25 cellular contexts compared by ENCODE assay signal in genomic region chr2:172909454-172909853, GRCh38.
A peak's percentile ranks its signal among the peaks of the same experiment; 100 is the strongest.
DNase-seq lines count a peak whose midpoint lies in the region; ATAC-seq and TF ChIP-seq lines count a peak whose summit lies in the region.
"Had no signal": no experiment of that assay in that cellular context is flagged by ENCODE, and none has a peak within 500 bp of the region (broad histone marks: within the 10 kb centered on the region; RNA-seq: fewer than 3 reads in every experiment).

No MANE protein-coding gene starts in this region.

- no peaks in the 10 kb centered on the region for H3K27me3 Mint-ChIP-seq in activated T-cell treated with anti-CD3 and anti-CD28 coated beads, Interleukin-2, amount 50 U/mL, for 72 hours (ENCODE audit: low read depth)
- H3K27me3 Mint-ChIP-seq in activated T-cell treated with anti-CD3 and anti-CD28 coated beads, Interleukin-2, amount 50 U/mL, for 24 hours, result no peaks in the 10 kb centered on the region
- H3K27me3 Mint-ChIP-seq: T-cell had no signal

- no peaks in the 10 kb centered on the region for H3K27me3 ChIP-seq in WERI-Rb-1 (ENCODE audit: insufficient read depth, low read depth, severe bottlenecking)
- H3K27me3 ChIP-seq: BLaER1 treated with 17β-estradiol and CSF1 and Interleukin-3, amounts not matched to agents 10 nM and 100 nM; Peyer's patch had no signal

- no peak overlapping the region for H3K4me3 ChIP-seq in WERI-Rb-1 (ENCODE audit: low read depth, low read length)
- H3K4me3 ChIP-seq: BLaER1 treated with 17β-estradiol and CSF1 and Interleukin-3, amounts not matched to agents 10 nM and 100 nM; Peyer's patch had no signal

- H3K9me3 ChIP-seq in WERI-Rb-1 (ENCODE audit: severe bottlenecking), result no peaks in the 10 kb centered on the region
- H3K9me3 ChIP-seq: Caco-2, Peyer's patch had no signal

- H3K27ac ChIP-seq in WERI-Rb-1, result no peak overlapping the region
- H3K27ac ChIP-seq: 22Rv1; BLaER1 treated with 17β-estradiol and CSF1 and Interleukin-3, amounts not matched to agents 10 nM and 100 nM; Peyer's patch had no signal

- no peak for TF ChIP-seq CTCF in WERI-Rb-1 (IDR thresholded peaks at IDR 0.05; ENCODE audit: low read depth, low read length)

- no peaks in the 10 kb centered on the region for H3K9me3 Mint-ChIP-seq in activated T-cell treated with anti-CD3 and anti-CD28 coated beads, Interleukin-2, amount 50 U/mL, for 72 hours
- no peaks in the 10 kb centered on the region for H3K9me3 Mint-ChIP-seq in activated T-cell treated with anti-CD3 and anti-CD28 coated beads, Interleukin-2, amount 50 U/mL, for 24 hours
- H3K9me3 Mint-ChIP-seq in stimulated activated effector memory CD8-positive, alpha-beta T cell treated with anti-CD3 and anti-CD28 coated beads, Interleukin-12 subunit alpha, Interleukin-12 subunit beta, amount 100 ng/mL, for 72 hours, result no peaks in the 10 kb centered on the region
- H3K9me3 Mint-ChIP-seq: CD4-positive, alpha-beta memory T cell; T-cell had no signal

- H3K4me3 Mint-ChIP-seq in activated T-cell treated with anti-CD3 and anti-CD28 coated beads, Interleukin-2, amount 50 U/mL, for 72 hours, result no peak overlapping the region
- H3K4me3 Mint-ChIP-seq in activated T-cell treated with anti-CD3 and anti-CD28 coated beads, Interleukin-2, amount 50 U/mL, for 24 hours, result no peak overlapping the region
- no peak overlapping the region for H3K4me3 Mint-ChIP-seq in stimulated activated effector memory CD8-positive, alpha-beta T cell treated with anti-CD3 and anti-CD28 coated beads, Interleukin-12 subunit alpha, Interleukin-12 subunit beta, amount 100 ng/mL, for 72 hours
- H3K4me3 Mint-ChIP-seq: CD4-positive, alpha-beta memory T cell; T-cell had no signal

- ATAC-seq in activated T-cell treated with anti-CD3 and anti-CD28 coated beads, Interleukin-2, amount 50 U/mL, for 72 hours (replicated peaks in 1 of 2), result peak; percentile 20 to 51
- ATAC-seq in GM19023 (IDR thresholded peaks at IDR 0.05; ENCODE audit: unreplicated experiment), result peak; percentile 84
- ATAC-seq in HG02870 (IDR thresholded peaks at IDR 0.05; ENCODE audit: unreplicated experiment), result peak; percentile 63
- ATAC-seq in stimulated activated effector memory CD8-positive, alpha-beta T cell treated with anti-CD3 and anti-CD28 coated beads, Interleukin-12 subunit alpha, Interleukin-12 subunit beta, amount 100 ng/mL, for 72 hours, result peak; percentile 50
- no peak for ATAC-seq in left cardiac atrium
- ATAC-seq: SK-N-SH treated with all-trans-retinoic acid at 6 μM for 48 hours, T-cell had no signal

- no peaks in the 10 kb centered on the region for H3K36me3 Mint-ChIP-seq in activated T-cell treated with anti-CD3 and anti-CD28 coated beads, Interleukin-2, amount 50 U/mL, for 72 hours (ENCODE audit: insufficient read depth in 2 of 2)
- H3K36me3 Mint-ChIP-seq in activated T-cell treated with anti-CD3 and anti-CD28 coated beads, Interleukin-2, amount 50 U/mL, for 24 hours (ENCODE audit: low read depth), result no peaks in the 10 kb centered on the region
- H3K36me3 Mint-ChIP-seq in stimulated activated effector memory CD8-positive, alpha-beta T cell treated with anti-CD3 and anti-CD28 coated beads, Interleukin-12 subunit alpha, Interleukin-12 subunit beta, amount 100 ng/mL, for 72 hours, result no peaks in the 10 kb centered on the region
- H3K36me3 Mint-ChIP-seq: CD4-positive, alpha-beta memory T cell; T-cell had no signal

- intact Hi-C loops in left cardiac atrium (cut with DNase I), result no loop called here

- H3K4me1 Mint-ChIP-seq in activated T-cell treated with anti-CD3 and anti-CD28 coated beads, Interleukin-2, amount 50 U/mL, for 72 hours (ENCODE audit: low read depth), result peaks cover 22% of the 10 kb centered on the region
- H3K4me1 Mint-ChIP-seq in activated T-cell treated with anti-CD3 and anti-CD28 coated beads, Interleukin-2, amount 50 U/mL, for 24 hours (ENCODE audit: low read depth), result peaks cover 9% of the 10 kb centered on the region
- no peaks in the 10 kb centered on the region for H3K4me1 Mint-ChIP-seq in stimulated activated effector memory CD8-positive, alpha-beta T cell treated with anti-CD3 and anti-CD28 coated beads, Interleukin-12 subunit alpha, Interleukin-12 subunit beta, amount 100 ng/mL, for 72 hours

- no peak overlapping the region for H3K27ac Mint-ChIP-seq in activated T-cell treated with anti-CD3 and anti-CD28 coated beads, Interleukin-2, amount 50 U/mL, for 72 hours
- H3K27ac Mint-ChIP-seq in activated T-cell treated with anti-CD3 and anti-CD28 coated beads, Interleukin-2, amount 50 U/mL, for 24 hours, result no peak overlapping the region
- H3K27ac Mint-ChIP-seq in stimulated activated effector memory CD8-positive, alpha-beta T cell treated with anti-CD3 and anti-CD28 coated beads, Interleukin-12 subunit alpha, Interleukin-12 subunit beta, amount 100 ng/mL, for 72 hours, result no peak overlapping the region
- H3K27ac Mint-ChIP-seq: T-cell had no signal

- H3K36me3 ChIP-seq in WERI-Rb-1, result no peaks in the 10 kb centered on the region
- H3K36me3 ChIP-seq: BLaER1 treated with 17β-estradiol and CSF1 and Interleukin-3, amounts not matched to agents 10 nM and 100 nM; Peyer's patch had no signal

- DNase-seq in activated T-cell treated with anti-CD3 and anti-CD28 coated beads, Interleukin-2, amount 50 U/mL, for 72 hours, result no peak
- DNase-seq in activated T-cell treated with anti-CD3 and anti-CD28 coated beads, Interleukin-2, amount 50 U/mL, for 24 hours, result no peak
- DNase-seq in stimulated activated effector memory CD8-positive, alpha-beta T cell treated with anti-CD3 and anti-CD28 coated beads, Interleukin-12 subunit alpha, Interleukin-12 subunit beta, amount 100 ng/mL, for 72 hours (ENCODE audit: low spot score in 2 of 2), result no peak
- DNase-seq in left cardiac atrium, result no peak
- DNase-seq in WERI-Rb-1, result no peak
- DNase-seq in T-helper 2 cell, result no peak
- DNase-seq: ACHN; Caco-2; CD4-positive, alpha-beta memory T cell; DMS 273 treated with DMSO at 0.1 percent for 48 hours; GOT3; HCEC 1CT; IMR-90; NCI-H1105; NCI-H2029 treated with DMSO at 0.1 percent for 48 hours; NCI-H226; NCI-H510A treated with DMSO at 0.1 percent for 48 hours; NCI-H82; Peyer's patch; T-cell had no signal

Comparison
In these comparisons a context has a peak if more than half of its experiments do, and no peak if none do; other contexts are left out.
1. ATAC-seq: peak in activated T-cell treated with anti-CD3 and anti-CD28 coated beads, Interleukin-2, amount 50 U/mL, for 72 hours (2 of 2), GM19023 (single experiment), HG02870 (single experiment) and stimulated activated effector memory CD8-positive, alpha-beta T cell treated with anti-CD3 and anti-CD28 coated beads, Interleukin-12 subunit alpha, Interleukin-12 subunit beta, amount 100 ng/mL, for 72 hours (single experiment); none in left cardiac atrium (0 of 2).